Comparison of ENCODE assay signal across 15 cellular contexts in the genomic region with DNA sequence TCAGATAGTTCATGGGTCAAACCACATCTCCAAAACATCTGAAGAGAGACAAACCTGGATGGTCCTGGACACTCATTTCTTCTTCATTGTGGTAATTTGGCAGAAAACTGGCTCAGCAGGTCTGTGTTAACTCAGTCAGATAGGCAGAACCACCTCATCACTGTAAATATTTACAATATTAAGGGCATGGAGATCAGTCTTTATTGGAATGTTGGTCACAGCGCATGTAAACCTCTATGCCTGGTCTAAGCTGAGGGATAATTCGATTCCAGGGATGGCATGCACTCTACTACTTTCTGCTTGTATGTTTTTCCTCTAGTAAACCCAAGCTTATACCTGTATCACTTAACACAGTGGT. TPM values are rescaled to one million over a fixed set of nuclear protein-coding genes. Genes with fewer than 3 reads are reported as not detected.
DNase-seq lines count a peak whose midpoint lies in the region; ATAC-seq and TF ChIP-seq lines count a peak whose summit lies in the region.
"Had no signal": no experiment of that assay in that cellular context is flagged by ENCODE, and none has a peak within 500 bp of the region (broad histone marks: within the 10 kb centered on the region; RNA-seq: fewer than 3 reads in every experiment).

No MANE protein-coding gene starts in this region.

- intact Hi-C loops in heart right ventricle (cut with DNase I), result loop anchor here in 9 of 10 donors (5.0 to 10.0 kb wide), 7 partner anchors 138 to 420 kb away; partner anchors contain the start of genes SIRT5 (in 4 of the 9) and NOL7 (in 1 of the 9)
- intact Hi-C loops in Right ventricle myocardium inferior (cut with DNase I), result loop anchor here (5.0 to 10.0 kb wide), 3 partner anchors 65 to 245 kb away; no protein-coding TSS in a partner anchor
- intact Hi-C loops in HCT116 (cut with micrococcal nuclease), result no loop called here
- intact Hi-C loops in CD4-positive, alpha-beta memory T cell (cut with micrococcal nuclease), result no loop called here

- H3K4me3 Mint-ChIP-seq in endodermal cell, result no peak overlapping the region
- no peak overlapping the region for H3K4me3 Mint-ChIP-seq in CD4-positive, alpha-beta memory T cell
- H3K4me3 Mint-ChIP-seq: B cell had no signal

- TF ChIP-seq CTCF in heart right ventricle (IDR thresholded peaks at IDR 0.05) (no peak), HCT116 (IDR thresholded peaks at IDR 0.05 in 2 of 3, conservative IDR thresholded peaks at IDR 0.05 in 1 of 3; ENCODE audit: borderline replicate concordance in 1 of 3, insufficient read depth in 1 of 3, low read depth in 2 of 3, low read length in 2 of 3) (no peak), endodermal cell (conservative IDR thresholded peaks at IDR 0.05) (no peak), suprapubic skin (IDR thresholded peaks at IDR 0.05) (no peak)

- H3K27ac Mint-ChIP-seq in endodermal cell, result no peak overlapping the region
- H3K27ac Mint-ChIP-seq in CD4-positive, alpha-beta memory T cell, result no peak overlapping the region
- H3K27ac Mint-ChIP-seq: B cell had no signal

- peak overlapping the region in 7 of 10 donors; percentile 24 to 96 (median 71) for H3K27ac ChIP-seq in heart right ventricle
- no peak overlapping the region for H3K27ac ChIP-seq in HCT116 (ENCODE audit: low read depth, low read length)
- no peak overlapping the region for H3K27ac ChIP-seq in endodermal cell (ENCODE audit: low read depth, low read length)
- H3K27ac ChIP-seq in CD4-positive, alpha-beta memory T cell (ENCODE audit: low read depth, low read length), result no peak overlapping the region
- H3K27ac ChIP-seq in suprapubic skin, result no peak overlapping the region
- H3K27ac ChIP-seq: BLaER1 treated with 17β-estradiol and CSF1 and Interleukin-3, amounts not matched to agents 10 nM and 100 nM; GM23248; HL-60 had no signal

- no peak for ATAC-seq in heart right ventricle
- ATAC-seq in Right ventricle myocardium inferior, result no peak
- no peak for ATAC-seq in HCT116

- no peaks in the 10 kb centered on the region for H3K9me3 Mint-ChIP-seq in endodermal cell
- no peaks in the 10 kb centered on the region for H3K9me3 Mint-ChIP-seq in CD4-positive, alpha-beta memory T cell
- H3K9me3 Mint-ChIP-seq: CD8-positive, alpha-beta memory T cell had no signal

- no peak overlapping the region for H3K9ac ChIP-seq in HCT116 (ENCODE audit: low read length)
- H3K9ac ChIP-seq in endodermal cell (ENCODE audit: extremely low read depth, low read length, poor library complexity, severe bottlenecking), result no peak overlapping the region
- H3K9ac ChIP-seq: BLaER1 treated with 17β-estradiol and CSF1 and Interleukin-3, amounts not matched to agents 10 nM and 100 nM; GM23248 had no signal

- POLR2A ChIA-PET in HCT116 (lab: Charles Lee), result interaction anchor here (1.1 kb wide), 1 partner anchor 242 kb away, joined by 3 read pairs; the partner anchor contains the start of gene SIRT5
- POLR2A ChIA-PET in CD4-positive, alpha-beta memory T cell (lab: Charles Lee; ENCODE audit: partially characterized antibody), result interaction anchor here (1.1 kb wide), 1 partner anchor 242 kb away, joined by 3 read pairs; the partner anchor contains the start of gene SIRT5

- H3K4me3 ChIP-seq in heart right ventricle, result no peak overlapping the region
- no peak overlapping the region for H3K4me3 ChIP-seq in HCT116 (replicated peaks in 1 of 2; ENCODE audit: low read depth in 1 of 2, low read length in 2 of 2)
- H3K4me3 ChIP-seq in endodermal cell (ENCODE audit: low read length), result no peak overlapping the region
- no peak overlapping the region for H3K4me3 ChIP-seq in CD4-positive, alpha-beta memory T cell (ENCODE audit: low read length in 2 of 2)
- no peak overlapping the region for H3K4me3 ChIP-seq in suprapubic skin
- H3K4me3 ChIP-seq: BLaER1 treated with 17β-estradiol and CSF1 and Interleukin-3, amounts not matched to agents 10 nM and 100 nM; GM23248; HAP-1 had no signal

- no peak for DNase-seq in heart right ventricle
- no peak for DNase-seq in Right ventricle myocardium inferior (ENCODE audit: missing footprints)
- peak; percentile 73 for DNase-seq in DMS53 (lab: John Stamatoyannopoulos, UW)
- DNase-seq in HCT116 (ENCODE audit: low read depth, low spot score), result no peak
- peak; percentile 26 for DNase-seq in endodermal cell
- DNase-seq in CD4-positive, alpha-beta memory T cell, result no peak
- no peak for DNase-seq in suprapubic skin (ENCODE audit: low spot score in 2 of 2)
- DNase-seq: DMS79, GDM1 had no signal

- RAD21 ChIA-PET in HCT116 (lab: Charles Lee; ENCODE audit: low non-redundant PET in 1 of 2, low total read pairs in 2 of 2, uncharacterized antibody in 2 of 2, unreplicated experiment in 2 of 2), result no interaction called here

- no peak for TF ChIP-seq RAD21 in HCT116 (IDR thresholded peaks at IDR 0.05; ENCODE audit: low read depth)

- H3K4me1 Mint-ChIP-seq in endodermal cell, result peaks cover 19% of the 10 kb centered on the region
- peaks cover 12 to 27% (median 18%) of the 10 kb centered on the region in 4 donors for H3K4me1 Mint-ChIP-seq in CD4-positive, alpha-beta memory T cell

- CTCF ChIA-PET in HCT116 (lab: Charles Lee), result no interaction called here
- CTCF ChIA-PET in CD4-positive, alpha-beta memory T cell (lab: Charles Lee; ENCODE audit: partially characterized antibody), result interaction anchor here (1.0 to 3.1 kb wide), 5 partner anchors 10 to 243 kb away, joined by 5 to 15 read pairs (median 13); partner anchors contain the start of gene SIRT5

- H3K36me3 ChIP-seq in heart right ventricle (no peaks in the 10 kb centered on the region), HCT116 (ENCODE audit: control insufficient read depth in 1 of 2, insufficient read depth in 2 of 2, low read length in 2 of 2) (no peaks in the 10 kb centered on the region), endodermal cell (ENCODE audit: control insufficient read depth, insufficient read depth, low read length) (no peaks in the 10 kb centered on the region), suprapubic skin (no peaks in the 10 kb centered on the region)
- no peaks in the 10 kb centered on the region for H3K36me3 ChIP-seq in CD4-positive, alpha-beta memory T cell (ENCODE audit: insufficient read depth, low read length)
- H3K36me3 ChIP-seq: BLaER1 treated with 17β-estradiol and CSF1 and Interleukin-3, amounts not matched to agents 10 nM and 100 nM; HAP-1 had no signal

- TF ChIP-seq POLR2A in HCT116 (IDR thresholded peaks at IDR 0.05; ENCODE audit: borderline replicate concordance, extremely low read depth, insufficient read depth, insufficient read length), result no peak
- TF ChIP-seq POLR2A in suprapubic skin (IDR thresholded peaks at IDR 0.05), result no peak

- TF ChIP-seq EP300 in suprapubic skin (IDR thresholded peaks at IDR 0.05), result no peak

- H3K79me2 ChIP-seq in HCT116 (ENCODE audit: insufficient read depth, low read length), result peaks cover 5% of the 10 kb centered on the region; the same call in 1 of the 2 replicates

- H3K27me3 Mint-ChIP-seq in endodermal cell (ENCODE audit: insufficient read depth), result no peaks in the 10 kb centered on the region
- peaks cover 0 to 2% of the 10 kb centered on the region in 2 donors for H3K27me3 Mint-ChIP-seq in CD4-positive, alpha-beta memory T cell
- H3K27me3 Mint-ChIP-seq: B cell; CD8-positive, alpha-beta memory T cell had no signal

- BruUV-seq in HCT116 (replicated peaks; lab: Mats Ljungman, UMichigan), result no TSS peak

- H3K4me1 ChIP-seq in heart right ventricle (peaks cover 2 to 49% (median 25%) of the 10 kb centered on the region in 9 donors), HCT116 (ENCODE audit: control insufficient read depth in 1 of 2, insufficient read depth in 2 of 2, low read length in 2 of 2) (peaks cover 1 to 22% of the 10 kb centered on the region in 2 experiments), endodermal cell (ENCODE audit: control insufficient read depth, insufficient read depth, low read length) (no peaks in the 10 kb centered on the region), suprapubic skin (peaks cover 17% of the 10 kb centered on the region)
- H3K4me1 ChIP-seq in CD4-positive, alpha-beta memory T cell (ENCODE audit: insufficient read depth, low read length), result peaks cover 13% of the 10 kb centered on the region

- no peaks in the 10 kb centered on the region for H3K27me3 ChIP-seq in heart right ventricle
- H3K27me3 ChIP-seq in HCT116 (ENCODE audit: insufficient read depth, low read length), result no peaks in the 10 kb centered on the region
- H3K27me3 ChIP-seq in endodermal cell (ENCODE audit: control insufficient read depth, insufficient read depth, low read length, poor library complexity, severe bottlenecking), result no peaks in the 10 kb centered on the region
- H3K27me3 ChIP-seq in CD4-positive, alpha-beta memory T cell (ENCODE audit: insufficient read depth, low read length), result no peaks in the 10 kb centered on the region
- H3K27me3 ChIP-seq in suprapubic skin, result no peaks in the 10 kb centered on the region
- H3K27me3 ChIP-seq: BLaER1 treated with 17β-estradiol and CSF1 and Interleukin-3, amounts not matched to agents 10 nM and 100 nM had no signal

- no peaks in the 10 kb centered on the region for H3K9me3 ChIP-seq in heart right ventricle
- H3K9me3 ChIP-seq in HCT116 (ENCODE audit: control insufficient read depth in 1 of 2, insufficient read depth in 1 of 2, low read depth in 1 of 2, low read length in 2 of 2), result no peaks in the 10 kb centered on the region
- H3K9me3 ChIP-seq in endodermal cell (ENCODE audit: control insufficient read depth, low read length), result no peaks in the 10 kb centered on the region
- H3K9me3 ChIP-seq in CD4-positive, alpha-beta memory T cell (ENCODE audit: control insufficient read depth in 1 of 2, low read length in 2 of 2), result no peaks in the 10 kb centered on the region
- H3K9me3 ChIP-seq in suprapubic skin, result no peaks in the 10 kb centered on the region
- H3K9me3 ChIP-seq: BLaER1 treated with 17β-estradiol and CSF1 and Interleukin-3, amounts not matched to agents 10 nM and 100 nM; HAP-1 had no signal

- H3K4me2 ChIP-seq in HCT116 (ENCODE audit: low read length), result no peak overlapping the region
- H3K4me2 ChIP-seq: BLaER1 treated with 17β-estradiol and CSF1 and Interleukin-3, amounts not matched to agents 10 nM and 100 nM had no signal

- 70 to 73% methylated on average over 2 of the region's 2 CpGs for WGBS in heart right ventricle, 2 donors
- 91 to 92% methylated on average over 2 of the region's 2 CpGs for WGBS in endodermal cell (ENCODE audit: insufficient coverage in 1 of 2, insufficient read length in 1 of 2), 2 experiments
- 86% methylated on average over 2 of the region's 2 CpGs for WGBS in suprapubic skin

- peak overlapping the region; percentile 84 for H2AFZ ChIP-seq in HCT116 (ENCODE audit: low read depth, low read length, poor library complexity, severe bottlenecking)
- H2AFZ ChIP-seq: GM23248 had no signal

- no peaks in the 10 kb centered on the region for H3K9me2 ChIP-seq in HCT116 (ENCODE audit: insufficient read depth)

- H4K20me1 ChIP-seq in HCT116 (ENCODE audit: insufficient read depth), result no peaks in the 10 kb centered on the region
- H4K20me1 ChIP-seq: BLaER1 treated with 17β-estradiol and CSF1 and Interleukin-3, amounts not matched to agents 10 nM and 100 nM had no signal

- no peaks in the 10 kb centered on the region for H3K36me3 Mint-ChIP-seq in endodermal cell (ENCODE audit: low read depth)
- H3K36me3 Mint-ChIP-seq in CD4-positive, alpha-beta memory T cell, result peaks cover 0 to 10% of the 10 kb centered on the region in 2 donors

RNA-seq across cellular contexts. Expression of gene TBC1D7, which starts 4.0 kb away (rescaled TPM):
- total RNA-seq in heart right ventricle (10 to 100 TPM; 21.7 to 42.6 (median 28.6) TPM), Right ventricle myocardium inferior (32.2 TPM), HCT116 (2021; ENCODE audit: unreplicated experiment) (13.7 TPM), endodermal cell (10 to 100 TPM; 37.7 to 59.0 TPM), suprapubic skin (10 to 100 TPM in 3 of 4 donors, 1 to 10 TPM in 1; 8.3 to 15.4 (median 12.2) TPM)
- 10 to 100 TPM; 17.3 to 19.3 TPM for polyA plus RNA-seq in heart right ventricle
- polyA plus RNA-seq in HCT116 (2012), result 11.3 and 14.3 TPM in 2 replicates
- 46.2 TPM for polyA plus RNA-seq in endodermal cell (2013, experiment 1 of 2)
- 46.3 TPM for polyA plus RNA-seq in endodermal cell (2013, experiment 2 of 2)
- 10 to 100 TPM; 12.6 to 13.2 TPM for total RNA-seq in CD4-positive, alpha-beta memory T cell
- 10 to 100 TPM; 16.2 to 24.5 TPM for polyA plus RNA-seq in CD4-positive, alpha-beta memory T cell

Comparison
In these comparisons a context has a peak if more than half of its experiments do, and no peak if none do; other contexts are left out.
1. DNase-seq: peak in DMS53 (single experiment) and endodermal cell (single experiment); none in heart right ventricle (0 of 2), Right ventricle myocardium inferior (single experiment), HCT116 (single experiment), CD4-positive, alpha-beta memory T cell (0 of 5) and suprapubic skin (0 of 2).
2. H3K27ac ChIP-seq: peak in heart right ventricle (7 of 10); none in HCT116 (single experiment), endodermal cell (single experiment), CD4-positive, alpha-beta memory T cell (single experiment) and suprapubic skin (single experiment).
3. intact Hi-C loops: an anchor here in heart right ventricle (5.0 to 10.0 kb wide) and Right ventricle myocardium inferior (5.0 to 10.0 kb wide); none called in HCT116 and CD4-positive, alpha-beta memory T cell.